In genomic region chr19:46967578-46968018, GRCh38 we compare ENCODE assay signal across 2 cellular contexts.
TF ChIP-seq lines count a peak whose summit lies in the region.

No MANE protein-coding gene starts in this region.

TF ChIP-seq in liver, 16 proteins besides CTCF, POLR2A, EP300 and RAD21 (continued from another document):
- TF ChIP-seq ZBTB33 (IDR thresholded peaks at IDR 0.05), result no peak
- no peak for TF ChIP-seq FOXA1 (IDR thresholded peaks at IDR 0.05)
TF ChIP-seq in liver: peak in this region for 1.

TF ChIP-seq in HepG2, 621 proteins besides CTCF, POLR2A, EP300 and RAD21 (continued from another document):
- no peak for TF ChIP-seq ZFP36 (IDR thresholded peaks at IDR 0.05; ENCODE audit: borderline replicate concordance, low read depth, low read length, partially characterized antibody)
- no peak for TF ChIP-seq EEA1 (CRISPR knock-in tag; IDR thresholded peaks at IDR 0.05; ENCODE audit: borderline replicate concordance)
- TF ChIP-seq NCOA5 (CRISPR knock-in tag; IDR thresholded peaks at IDR 0.05), result no peak
- no peak for TF ChIP-seq ZFX (CRISPR knock-in tag; IDR thresholded peaks at IDR 0.05; ENCODE audit: low read depth)
- no peak for TF ChIP-seq ZNF577 (CRISPR knock-in tag; IDR thresholded peaks at IDR 0.05; ENCODE audit: borderline replicate concordance, low read depth)
- TF ChIP-seq ZNF543 (CRISPR knock-in tag; IDR thresholded peaks at IDR 0.05), result no peak
- TF ChIP-seq ARNT2 (CRISPR knock-in tag; IDR thresholded peaks at IDR 0.05; ENCODE audit: low read depth), result no peak
- TF ChIP-seq ZNF574 (CRISPR knock-in tag; IDR thresholded peaks at IDR 0.05), result no peak
- TF ChIP-seq ZBTB37 (CRISPR knock-in tag; IDR thresholded peaks at IDR 0.05), result no peak
